Comparison of ENCODE assay signal across 15 cellular contexts in genomic region chr2:6069354-6069753, GRCh38.
DNase-seq lines count a peak whose midpoint lies in the region; ATAC-seq and FAIRE-seq lines count a peak whose summit lies in the region.
"Had no signal": no experiment of that assay in that cellular context is flagged by ENCODE, and none has a peak within 500 bp of the region (broad histone marks: within the 10 kb centered on the region; RNA-seq: fewer than 3 reads in every experiment).

No MANE protein-coding gene starts in this region.

- peak; percentile 83 for DNase-seq in DMS153 (lab: John Stamatoyannopoulos, UW)
- DNase-seq in NCI-H1436 treated with DMSO at 0.1 percent for 48 hours (lab: John Stamatoyannopoulos, UW): peak; percentile 91
- peak; percentile 35 for DNase-seq in NCI-H526 treated with DMSO at 0.1 percent for 48 hours (lab: John Stamatoyannopoulos, UW)
- DNase-seq in iPS DF 19.7 (ENCODE audit: low read depth, low spot score): peak; percentile 40
- DNase-seq in urothelium cell line (ENCODE audit: low spot score): no peak
- DNase-seq: mucosa of descending colon; NK-92 treated with Interleukin-12 subunit alpha and Interleukin-12 subunit beta, amount 100 ng/mL, for 24 hours; psoas muscle; stimulated activated CD4-positive, alpha-beta T cell treated with anti-CD3 and anti-CD28 coated beads, Interleukin-2, amount 100 ng/mL, for 24 hours; uterus had no signal

- no peak for FAIRE-seq in urothelium cell line (lab: Jason Lieb, UNC)
- FAIRE-seq: colon had no signal

- ATAC-seq in GM19455 (IDR thresholded peaks at IDR 0.05; ENCODE audit: unreplicated experiment): no peak
- ATAC-seq in HG02970 (IDR thresholded peaks at IDR 0.05; ENCODE audit: low FRiP score, unreplicated experiment): no peak
- no peak for ATAC-seq in HG02610 (IDR thresholded peaks at IDR 0.05; ENCODE audit: unreplicated experiment)
- ATAC-seq: mucosa of descending colon, psoas muscle, WTC11 had no signal
